8 cellular contexts compared by ENCODE assay signal in genomic region chr20:25862967-25863530, GRCh38.
DNase-seq lines count a peak whose midpoint lies in the region; ATAC-seq and TF ChIP-seq lines count a peak whose summit lies in the region.
"Not testable (repeated sequence)": the region's sequence is repeated elsewhere in the genome, so short reads cannot be mapped to it uniquely, and the experiment has no call there.

No MANE protein-coding gene starts in this region.

- not testable (repeated sequence) for H3K9me3 ChIP-seq in heart right ventricle, ovary

- ATAC-seq in HG02840 (IDR thresholded peaks at IDR 0.05; ENCODE audit: low FRiP score, unreplicated experiment) (peak; percentile 64), heart right ventricle (peak; percentile 25 to 78 (median 59))

- TF ChIP-seq POLR2A in ovary (IDR thresholded peaks at IDR 0.05): not testable (repeated sequence)

- not testable (repeated sequence) for TF ChIP-seq EP300 in ovary (IDR thresholded peaks at IDR 0.05)

- H3K4me1 ChIP-seq in heart right ventricle: peaks cover 4 to 67% (median 24%) of the 10 kb centered on the region in 9 donors
- H3K4me1 ChIP-seq in ovary (ENCODE audit: insufficient read depth): not testable (repeated sequence)

- not testable (repeated sequence) for H3K36me3 ChIP-seq in heart right ventricle, ovary

- H3K27ac ChIP-seq in heart right ventricle: peak overlapping the region in 5 of 10 donors; percentile 25 to 65 (median 51)
- not testable (repeated sequence) for H3K27ac ChIP-seq in ovary

- peak overlapping the region; percentile 14 to 58 (median 54) for H3K4me3 ChIP-seq in heart right ventricle
- H3K4me3 ChIP-seq in ovary: peak overlapping the region; percentile 33

- 1% methylated on average over 53 of the region's 53 CpGs for WGBS in heart right ventricle, 2 donors
- 1 to 4% (median 2%) methylated on average over 47 to 53 of the region's 53 CpGs for WGBS in ovary, 3 donors

- DNase-seq in ELF-1 (ENCODE audit: low read depth, low spot score) (peak; percentile 93), NCI-H2107 treated with DMSO at 0.1 percent for 48 hours (lab: John Stamatoyannopoulos, UW; ENCODE audit: unreplicated experiment) (peak; percentile 17), T1000 (lab: John Stamatoyannopoulos, UW) (peak; percentile 71), amniotic stem cell (lab: John Stamatoyannopoulos, UW) (peak; percentile 75), heart right ventricle (peak; percentile 90 to 96), ovary (peak; percentile 80 to 89 (median 88)), stromal cell of bone marrow (ENCODE audit: low read depth) (peak; percentile 61)

- peaks cover 0 to 62% (median 3%) of the 10 kb centered on the region in 7 donors for H3K27me3 ChIP-seq in heart right ventricle
- H3K27me3 ChIP-seq in ovary: not testable (repeated sequence)

- intact Hi-C loops in heart right ventricle (cut with DNase I); ovary (cut with DNase I): not testable (repeated sequence)

- peak in 5 of 9 donors; percentile 13 to 41 (median 32) for TF ChIP-seq CTCF in heart right ventricle (IDR thresholded peaks at IDR 0.05)
- TF ChIP-seq CTCF in ovary (IDR thresholded peaks at IDR 0.05): peak in 2 of 3 donors; percentile 14 to 44

Comparison
In these comparisons a context has a peak if more than half of its experiments do, and no peak if none do; other contexts are left out.
1. DNase-seq: peak in every context shown above with its lines; median percentile 93 in ELF-1; 93 in heart right ventricle; 88 in ovary; 75 in amniotic stem cell; 71 in T1000; 61 in stromal cell of bone marrow; 17 in NCI-H2107 treated with DMSO at 0.1 percent for 48 hours.